Comparison of ENCODE assay signal across 2 cellular contexts in genomic region chr2:45588158-45588829, GRCh38.
TF ChIP-seq lines count a peak whose summit lies in the region.

No MANE protein-coding gene starts in this region.

TF ChIP-seq in A549, 52 proteins besides CTCF, POLR2A, EP300 and RAD21:
- TF ChIP-seq MAFK (IDR thresholded peaks at IDR 0.05; ENCODE audit: partially characterized antibody), result peak; percentile 79
- TF ChIP-seq RARB (CRISPR knock-in tag; IDR thresholded peaks at IDR 0.05), result no peak

TF ChIP-seq in GM12878, 131 proteins besides CTCF, POLR2A, EP300 and RAD21:
- TF ChIP-seq MEF2B (IDR thresholded peaks at IDR 0.05; ENCODE audit: partially characterized antibody, poor library complexity, severe bottlenecking), result no peak
- TF ChIP-seq CHD2 (IDR thresholded peaks at IDR 0.05; ENCODE audit: borderline replicate concordance, low read depth, low read length), result no peak
- TF ChIP-seq TCF12 (IDR thresholded peaks at IDR 0.05; ENCODE audit: low read depth, low read length), result no peak
- no peak for TF ChIP-seq ASH2L (IDR thresholded peaks at IDR 0.05; ENCODE audit: borderline replicate concordance, low read depth)
- TF ChIP-seq PRDM15 (CRISPR knock-in tag; IDR thresholded peaks at IDR 0.05), result no peak
- TF ChIP-seq CUX1 (IDR thresholded peaks at IDR 0.05; ENCODE audit: insufficient replicate concordance, low read depth, low read length), result no peak
- TF ChIP-seq BCL11A (IDR thresholded peaks at IDR 0.05; ENCODE audit: low read depth, low read length), result no peak
